In genomic region chr12:27332407-27333310, GRCh38 we compare ENCODE assay signal across 8 cellular contexts.
DNase-seq lines count a peak whose midpoint lies in the region; ATAC-seq lines count a peak whose summit lies in the region.

Gene BMAL2, plus strand, starts transcription at chr12:27332836. Its CDS starts 237 bp downstream, at chr12:27333073.

- H3K4me1 Mint-ChIP-seq in memory B cell, result peaks cover 20% of the 10 kb centered on the region

- H3K9me3 Mint-ChIP-seq in memory B cell, result no peaks in the 10 kb centered on the region

- ATAC-seq in HG02678 (IDR thresholded peaks at IDR 0.05; ENCODE audit: unreplicated experiment), result peak; percentile 43
- peak; percentile 39 to 52 for ATAC-seq in activated CD4-positive, CD25-positive, alpha-beta regulatory T cell treated with anti-CD3 and anti-CD28 coated beads, Interleukin-2, amount 50 U/mL, for 24 hours
- ATAC-seq in memory B cell (ENCODE audit: low read depth), result peak; percentile 58

- H3K27ac ChIP-seq in duodenal mucosa (ENCODE audit: low read depth, low read length), result no peak within 1 kb of the TSS

- H3K4me1 ChIP-seq in duodenal mucosa (ENCODE audit: control insufficient read depth in 1 of 2, insufficient read depth in 2 of 2, low read length in 2 of 2), result peaks cover 18 to 32% of the 10 kb centered on the region in 2 donors

- peak within 1 kb of the TSS; percentile 26 to 66 for H3K9ac ChIP-seq in duodenal mucosa (ENCODE audit: low read depth in 1 of 2, low read length in 2 of 2)

- peaks cover 15% of the 10 kb centered on the region for H3K27me3 Mint-ChIP-seq in memory B cell

- no peaks in the 10 kb centered on the region for H3K9me3 ChIP-seq in duodenal mucosa (ENCODE audit: control insufficient read depth in 1 of 2, low read length in 2 of 2)

- H3K4me3 Mint-ChIP-seq in memory B cell, result peak within 1 kb of the TSS; percentile 96

- H3K4me3 ChIP-seq in duodenal mucosa (ENCODE audit: low read depth in 1 of 2, low read length in 2 of 2), result peak within 1 kb of the TSS; percentile 80 to 82

- H3K36me3 ChIP-seq in duodenal mucosa (ENCODE audit: control insufficient read depth in 1 of 2, insufficient read depth in 2 of 2, low read length in 2 of 2), result no peaks in the 10 kb centered on the region

- peak within 1 kb of the TSS; percentile 87 for H3K27ac Mint-ChIP-seq in memory B cell

- H3K36me3 Mint-ChIP-seq in memory B cell, result no peaks in the 10 kb centered on the region

- peaks cover 4 to 5% of the 10 kb centered on the region in 2 donors for H3K27me3 ChIP-seq in duodenal mucosa (ENCODE audit: control insufficient read depth in 1 of 2, insufficient read depth in 2 of 2, low read length in 2 of 2)

- peak; percentile 15 for DNase-seq in NCI-H1436 (lab: John Stamatoyannopoulos, UW)
- DNase-seq in NCI-H1436 treated with DMSO at 0.1 percent for 48 hours (lab: John Stamatoyannopoulos, UW), result no peak
- peak; percentile 14 for DNase-seq in NCI-H1417 treated with DMSO at 0.1 percent for 48 hours (lab: John Stamatoyannopoulos, UW)
- DNase-seq in memory B cell (ENCODE audit: low spot score in 2 of 2), result peak; percentile 20 to 57
- peak; percentile 26 for DNase-seq in stimulated activated naive CD4-positive, alpha-beta T cell treated with Interleukin-2 at 50 U/mL for 16 hours (lab: John Stamatoyannopoulos, UW)
